In the genomic region with DNA sequence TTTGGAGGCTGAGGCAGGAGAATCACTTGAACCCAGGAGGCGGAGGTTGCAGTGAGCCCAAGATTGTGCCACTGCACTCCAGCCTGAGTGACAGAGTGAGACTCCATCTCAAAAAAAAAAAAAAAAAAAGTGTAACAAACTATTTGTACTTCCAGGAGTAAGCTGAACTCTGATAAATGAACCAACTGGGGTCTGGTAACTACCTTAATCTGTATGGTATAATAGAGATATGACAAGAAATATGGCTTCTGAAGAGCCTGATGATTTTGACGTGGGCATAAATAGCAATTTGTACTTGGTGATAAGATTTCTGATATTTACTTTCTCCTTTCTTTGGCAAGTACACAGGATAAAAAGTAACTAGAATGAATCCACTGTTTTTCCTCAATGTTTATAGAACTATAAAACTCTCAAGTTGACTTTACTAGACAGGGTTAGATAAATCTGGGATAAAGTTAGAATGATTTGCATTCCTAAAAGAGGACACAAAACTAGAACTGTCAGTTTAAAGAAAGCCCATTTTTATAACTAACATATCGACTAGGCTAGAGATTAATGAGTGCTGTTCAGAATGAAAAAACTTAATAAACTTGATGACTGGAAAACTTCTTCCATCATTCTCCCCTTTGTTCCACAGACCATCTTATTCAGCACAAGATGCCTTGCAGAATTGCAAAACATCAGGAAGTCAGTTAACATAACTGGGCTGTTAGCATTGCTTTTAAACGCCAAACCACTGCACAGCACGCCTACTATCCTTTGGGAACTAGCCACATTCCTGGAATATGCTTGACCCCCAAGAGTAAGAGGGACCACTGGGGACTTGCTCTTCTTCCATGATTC, we compare ENCODE assay signal across 31 cellular contexts. TPM values are rescaled to one million over a fixed set of nuclear protein-coding genes. Genes with fewer than 3 reads are reported as not detected.
DNase-seq lines count a peak whose midpoint lies in the region; ATAC-seq and TF ChIP-seq lines count a peak whose summit lies in the region.
"Had no signal": no experiment of that assay in that cellular context is flagged by ENCODE, and none has a peak within 500 bp of the region (broad histone marks: within the 10 kb centered on the region; RNA-seq: fewer than 3 reads in every experiment).

No MANE protein-coding gene starts in this region.

- no peak for TF ChIP-seq CTCF in 22Rv1 (IDR thresholded peaks at IDR 0.05)
- no peak for TF ChIP-seq CTCF in LNCaP clone FGC (IDR thresholded peaks at IDR 0.05; ENCODE audit: control insufficient read depth, extremely low read depth, insufficient read depth)
- TF ChIP-seq CTCF in mesothelial cell of epicardium (IDR thresholded peaks at IDR 0.05; ENCODE audit: unreplicated experiment): no peak

- H3K4me1 Mint-ChIP-seq in mesothelial cell of epicardium: peaks cover 14% of the 10 kb centered on the region
- H3K4me1 Mint-ChIP-seq in activated CD4-positive, alpha-beta memory T cell treated with anti-CD3 and anti-CD28 coated beads for 36 hours (ENCODE audit: low read depth): no peaks in the 10 kb centered on the region
- H3K4me1 Mint-ChIP-seq: activated B cell treated with CpG ODN at 0.5 μM for 24 hours; activated CD8-positive, alpha-beta memory T cell treated with anti-CD3 and anti-CD28 coated beads, Interleukin-2, amount 10 ng/mL, durations not matched to agents 7 days and 5 days; activated naive CD8-positive, alpha-beta T cell treated with anti-CD3 and anti-CD28 coated beads, Interleukin-2, amount 50 U/mL, for 24 hours; CD8-positive, alpha-beta memory T cell; nephron had no signal

- CTCF ChIA-PET in activated CD4-positive, alpha-beta memory T cell treated with anti-CD3 and anti-CD28 coated beads for 36 hours (lab: Charles Lee): no interaction called here

- H3K27ac Mint-ChIP-seq in mesothelial cell of epicardium: peak overlapping the region; percentile 59
- no peak overlapping the region for H3K27ac Mint-ChIP-seq in activated CD4-positive, alpha-beta memory T cell treated with anti-CD3 and anti-CD28 coated beads for 36 hours
- H3K27ac Mint-ChIP-seq: activated B cell treated with CpG ODN at 0.5 μM for 24 hours; activated CD8-positive, alpha-beta memory T cell treated with anti-CD3 and anti-CD28 coated beads, Interleukin-2, amount 10 ng/mL, durations not matched to agents 7 days and 5 days; activated naive CD8-positive, alpha-beta T cell treated with anti-CD3 and anti-CD28 coated beads, Interleukin-2, amount 50 U/mL, for 24 hours had no signal

- POLR2A ChIA-PET in activated CD4-positive, alpha-beta memory T cell treated with anti-CD3 and anti-CD28 coated beads for 36 hours (lab: Charles Lee): no interaction called here

- H3K27me3 Mint-ChIP-seq in mesothelial cell of epicardium (ENCODE audit: low read depth): peaks cover 26% of the 10 kb centered on the region
- H3K27me3 Mint-ChIP-seq in activated CD4-positive, alpha-beta memory T cell treated with anti-CD3 and anti-CD28 coated beads for 36 hours: peaks cover 2% of the 10 kb centered on the region

- no peaks in the 10 kb centered on the region for H3K36me3 ChIP-seq in adipocyte (ENCODE audit: control insufficient read depth, insufficient read depth, low read length, severe bottlenecking)
- H3K36me3 ChIP-seq: BE2C, lower lobe of right lung had no signal

- H3K4me3 ChIP-seq in LNCaP clone FGC (ENCODE audit: low read depth, low read length) (0 out of 2 replicates have a peak overlapping the region, but pooled peaks have one; percentile 2), adipocyte (ENCODE audit: low read length) (no peak overlapping the region)
- H3K4me3 ChIP-seq: GM12878, lower lobe of right lung had no signal

- DNase-seq in LNCaP clone FGC (ENCODE audit: low read depth) (peak; percentile 57), adipocyte (ENCODE audit: low read depth) (peak; percentile 15), mesothelial cell of epicardium (ENCODE audit: low spot score in 2 of 2, unreplicated experiment in 2 of 2) (no peak), AG08395 (ENCODE audit: low spot score) (no peak), COLO829 (ENCODE audit: low spot score) (no peak)
- DNase-seq in activated CD4-positive, alpha-beta memory T cell treated with anti-CD3 and anti-CD28 coated beads for 36 hours: no peak
- DNase-seq: activated B cell treated with CpG ODN at 0.5 μM for 24 hours; activated CD4-positive, alpha-beta T cell treated with anti-CD3 and anti-CD28 coated beads, Interleukin-2, amount 50 U/mL, for 1 hour; activated CD8-positive, alpha-beta memory T cell treated with anti-CD3 and anti-CD28 coated beads, Interleukin-2, amount 10 ng/mL, durations not matched to agents 7 days and 5 days; activated naive CD8-positive, alpha-beta T cell treated with anti-CD3 and anti-CD28 coated beads, Interleukin-2, amount 50 U/mL, for 24 hours; activated T-cell treated with anti-CD3 and anti-CD28 coated beads, Interleukin-2, amount 50 U/mL, for 48 hours; BE2C; caudate nucleus; CD8-positive, alpha-beta memory T cell; cortex of kidney; effector memory CD8-positive, alpha-beta T cell; foreskin fibroblast; H7; islet precursor cell; lower lobe of right lung; MV-4-11; NCI-H1436 treated with DMSO at 0.1 percent for 48 hours; NCI-H2081 treated with DMSO at 0.1 percent for 48 hours; NCI-H345; NCI-H69; SHP77; stimulated activated naive CD4-positive, alpha-beta T cell treated with Interleukin-2 at 50 U/mL for 16 hours had no signal

- H3K27ac ChIP-seq in 22Rv1: peak overlapping the region; percentile 28; the same call in 1 of the 2 replicates
- H3K27ac ChIP-seq: lower lobe of right lung had no signal

- H3K4me3 Mint-ChIP-seq in mesothelial cell of epicardium: no peak overlapping the region
- H3K4me3 Mint-ChIP-seq in activated CD4-positive, alpha-beta memory T cell treated with anti-CD3 and anti-CD28 coated beads for 36 hours: no peak overlapping the region
- H3K4me3 Mint-ChIP-seq: activated B cell treated with CpG ODN at 0.5 μM for 24 hours; activated CD8-positive, alpha-beta memory T cell treated with anti-CD3 and anti-CD28 coated beads, Interleukin-2, amount 10 ng/mL, durations not matched to agents 7 days and 5 days; activated naive CD8-positive, alpha-beta T cell treated with anti-CD3 and anti-CD28 coated beads, Interleukin-2, amount 50 U/mL, for 24 hours; CD8-positive, alpha-beta memory T cell; effector memory CD8-positive, alpha-beta T cell; nephron had no signal

- H3K27me3 ChIP-seq in adipocyte (replicated peaks; ENCODE audit: control insufficient read depth, insufficient read depth, low read length): peaks cover 7% of the 10 kb centered on the region
- H3K27me3 ChIP-seq: BE2C had no signal

- no peaks in the 10 kb centered on the region for H3K9me3 Mint-ChIP-seq in mesothelial cell of epicardium
- no peaks in the 10 kb centered on the region for H3K9me3 Mint-ChIP-seq in activated CD4-positive, alpha-beta memory T cell treated with anti-CD3 and anti-CD28 coated beads for 36 hours
- H3K9me3 Mint-ChIP-seq: activated B cell treated with CpG ODN at 0.5 μM for 24 hours; activated naive CD8-positive, alpha-beta T cell treated with anti-CD3 and anti-CD28 coated beads, Interleukin-2, amount 50 U/mL, for 24 hours; CD8-positive, alpha-beta memory T cell; effector memory CD8-positive, alpha-beta T cell; nephron had no signal

- peaks cover 11% of the 10 kb centered on the region for H3K4me1 ChIP-seq in adipocyte (ENCODE audit: control insufficient read depth, insufficient read depth, low read length)
- H3K4me1 ChIP-seq: BE2C, lower lobe of right lung had no signal

- H3K9ac ChIP-seq in adipocyte (ENCODE audit: low read length): no peak overlapping the region

- H3K36me3 Mint-ChIP-seq in mesothelial cell of epicardium: no peaks in the 10 kb centered on the region
- no peaks in the 10 kb centered on the region for H3K36me3 Mint-ChIP-seq in activated CD4-positive, alpha-beta memory T cell treated with anti-CD3 and anti-CD28 coated beads for 36 hours
- H3K36me3 Mint-ChIP-seq: activated CD8-positive, alpha-beta memory T cell treated with anti-CD3 and anti-CD28 coated beads, Interleukin-2, amount 10 ng/mL, durations not matched to agents 7 days and 5 days; CD8-positive, alpha-beta memory T cell had no signal

- H3K9me3 ChIP-seq in adipocyte (ENCODE audit: control insufficient read depth, low read length): no peaks in the 10 kb centered on the region
- H3K9me3 ChIP-seq: BE2C, lower lobe of right lung had no signal

- intact Hi-C loops in activated CD4-positive, alpha-beta memory T cell treated with anti-CD3 and anti-CD28 coated beads for 36 hours (cut with micrococcal nuclease): no loop called here

- ATAC-seq in GM18517 (IDR thresholded peaks at IDR 0.05; ENCODE audit: unreplicated experiment): no peak
- ATAC-seq: activated CD8-positive, alpha-beta memory T cell treated with anti-CD3 and anti-CD28 coated beads, Interleukin-2, amount 10 ng/mL, durations not matched to agents 7 days and 5 days; effector memory CD8-positive, alpha-beta T cell; GM12878; lower lobe of right lung had no signal

RNA-seq across cellular contexts. Expression of gene EDARADD, which starts 51.5 kb away (rescaled TPM):
- 16.6 to 18.1 TPM (median 17.0 TPM) in 3 replicates for total RNA-seq in mesothelial cell of epicardium
- total RNA-seq in activated CD4-positive, alpha-beta memory T cell treated with anti-CD3 and anti-CD28 coated beads for 36 hours: 1 to 10 TPM; 4.8 to 7.0 TPM
- total RNA-seq: activated B cell treated with CpG ODN at 0.5 μM for 24 hours had no signal

Comparison
In these comparisons a context has a peak if more than half of its experiments do, and no peak if none do; other contexts are left out.
1. DNase-seq: peak in LNCaP clone FGC (single experiment) and adipocyte (single experiment); none in mesothelial cell of epicardium (0 of 2), AG08395 (single experiment), COLO829 (single experiment) and activated CD4-positive, alpha-beta memory T cell treated with anti-CD3 and anti-CD28 coated beads for 36 hours (single experiment).